In genomic region chr14:54599932-54600331, GRCh38 we compare ENCODE assay signal across 1 cellular context.
TF ChIP-seq lines count a peak whose summit lies in the region.

No MANE protein-coding gene starts in this region.

TF ChIP-seq in HCT116, 20 proteins besides CTCF, POLR2A, EP300 and RAD21 (continued from another document):
- TF ChIP-seq TCF7L2 (IDR thresholded peaks at IDR 0.05; ENCODE audit: borderline replicate concordance, extremely low read depth, insufficient read depth, insufficient read length) (no peak), CBX3 (IDR thresholded peaks at IDR 0.05; ENCODE audit: low read depth) (no peak), ZFX (IDR thresholded peaks at IDR 0.05) (no peak), EGR1 (IDR thresholded peaks at IDR 0.05; ENCODE audit: low read depth) (no peak), YY1 (IDR thresholded peaks at IDR 0.05; ENCODE audit: extremely low read depth, insufficient replicate concordance, low read depth, low read length) (no peak), ELF1 (IDR thresholded peaks at IDR 0.05; ENCODE audit: borderline replicate concordance, low read depth) (no peak)
